18 cellular contexts compared by ENCODE assay signal in genomic region chr1:43267818-43268425, GRCh38. TPM values are rescaled to one million over a fixed set of nuclear protein-coding genes. Genes with fewer than 3 reads are reported as not detected.
"Had no signal": no experiment of that assay in that cellular context is flagged by ENCODE, and none has a peak within 500 bp of the region (broad histone marks: within the 10 kb centered on the region; RNA-seq: fewer than 3 reads in every experiment).

No MANE protein-coding gene starts in this region.

- H3K9me3 ChIP-seq: ascending aorta, mucosa of descending colon, prostate gland, sigmoid colon, thoracic aorta had no signal

- H3K36me3 ChIP-seq: ascending aorta, prostate gland, sigmoid colon, thoracic aorta had no signal

- ATAC-seq: activated naive CD8-positive, alpha-beta T cell treated with anti-CD3 and anti-CD28 coated beads, Interleukin-2, amount 50 U/mL, for 24 hours; mucosa of descending colon; stimulated activated naive CD8-positive, alpha-beta T cell treated with anti-CD3 and anti-CD28 coated beads, Interleukin-15, Interleukin-2, amounts not matched to agents 100 U/mL and 50 U/mL, for 24 hours; T-cell had no signal

- H3K36me3 Mint-ChIP-seq: activated CD4-positive, alpha-beta memory T cell treated with anti-CD3 and anti-CD28 coated beads for 36 hours; T-cell had no signal

- H3K4me1 ChIP-seq: ascending aorta, prostate gland had no signal

- H3K9me3 Mint-ChIP-seq: natural killer cell treated with Interleukin-12 subunit alpha and Interleukin-12 subunit beta and Interleukin-15 and Interleukin-18, amount 100 ng/mL, for 72 hours had no signal

- H3K27ac ChIP-seq: ascending aorta, sigmoid colon, thoracic aorta had no signal

- H3K4me3 Mint-ChIP-seq: activated CD4-positive, alpha-beta memory T cell treated with anti-CD3 and anti-CD28 coated beads for 36 hours; activated naive CD8-positive, alpha-beta T cell treated with anti-CD3 and anti-CD28 coated beads, Interleukin-2, amount 50 U/mL, for 24 hours; activated T-helper 1 cell treated with anti-CD3 and anti-CD28 coated beads, Interleukin-12 subunit alpha, Interleukin-12 subunit beta, Interleukin-2, Interleukin-4 antibody, amounts not matched to agents 30 ng/mL and 10 ng/mL and 1 ng/mL, durations not matched to agents 14 hours and 24 hours and 36 hours; natural killer cell treated with Interleukin-12 subunit alpha and Interleukin-12 subunit beta and Interleukin-15 and Interleukin-18, amount 100 ng/mL, for 72 hours; T-cell had no signal

- DNase-seq: activated CD4-positive, alpha-beta memory T cell treated with anti-CD3 and anti-CD28 coated beads for 36 hours; activated naive CD4-positive, alpha-beta T cell treated with Interleukin-2 at 50 U/mL for 16 hours; activated naive CD8-positive, alpha-beta T cell treated with anti-CD3 and anti-CD28 coated beads, Interleukin-2, amount 50 U/mL, for 24 hours; caudate nucleus; effector memory CD4-positive, alpha-beta T cell; mammary epithelial cell; nucleus accumbens; sigmoid colon; stimulated activated CD4-positive, alpha-beta T cell treated with anti-CD3 and anti-CD28 coated beads, Interleukin-2, amount 100 ng/mL, for 48 hours; stimulated activated naive CD8-positive, alpha-beta T cell treated with anti-CD3 and anti-CD28 coated beads, Interleukin-15, Interleukin-2, amounts not matched to agents 100 U/mL and 50 U/mL, for 24 hours; T-cell; T1000 had no signal

- H3K27ac Mint-ChIP-seq: activated CD4-positive, alpha-beta memory T cell treated with anti-CD3 and anti-CD28 coated beads for 36 hours; activated naive CD8-positive, alpha-beta T cell treated with anti-CD3 and anti-CD28 coated beads, Interleukin-2, amount 50 U/mL, for 24 hours; activated T-helper 1 cell treated with anti-CD3 and anti-CD28 coated beads, Interleukin-12 subunit alpha, Interleukin-12 subunit beta, Interleukin-2, Interleukin-4 antibody, amounts not matched to agents 30 ng/mL and 10 ng/mL and 1 ng/mL, durations not matched to agents 14 hours and 24 hours and 36 hours; natural killer cell treated with Interleukin-12 subunit alpha and Interleukin-12 subunit beta and Interleukin-15 and Interleukin-18, amount 100 ng/mL, for 72 hours; T-cell had no signal

- H3K4me3 ChIP-seq: ascending aorta, mucosa of descending colon, prostate gland, sigmoid colon, thoracic aorta had no signal

RNA-seq across cellular contexts. Expression of gene TMEM125, which starts 1.9 kb away (rescaled TPM):
- total RNA-seq: activated T-helper 1 cell treated with anti-CD3 and anti-CD28 coated beads, Interleukin-12 subunit alpha, Interleukin-12 subunit beta, Interleukin-2, Interleukin-4 antibody, amounts not matched to agents 30 ng/mL and 10 ng/mL and 1 ng/mL, durations not matched to agents 14 hours and 24 hours and 36 hours; ascending aorta; natural killer cell treated with Interleukin-12 subunit alpha and Interleukin-12 subunit beta and Interleukin-15 and Interleukin-18, amount 100 ng/mL, for 72 hours; sigmoid colon had no signal

RNA-seq across cellular contexts. Expression of gene C1orf210, which starts 17.5 kb away (rescaled TPM):
- total RNA-seq: activated CD4-positive, alpha-beta memory T cell treated with anti-CD3 and anti-CD28 coated beads for 36 hours; activated T-helper 1 cell treated with anti-CD3 and anti-CD28 coated beads, Interleukin-12 subunit alpha, Interleukin-12 subunit beta, Interleukin-2, Interleukin-4 antibody, amounts not matched to agents 30 ng/mL and 10 ng/mL and 1 ng/mL, durations not matched to agents 14 hours and 24 hours and 36 hours; ascending aorta; natural killer cell treated with Interleukin-12 subunit alpha and Interleukin-12 subunit beta and Interleukin-15 and Interleukin-18, amount 100 ng/mL, for 72 hours; thoracic aorta had no signal

RNA-seq across cellular contexts. Expression of gene TIE1, which starts 32.9 kb away (rescaled TPM):
- total RNA-seq: activated CD4-positive, alpha-beta memory T cell treated with anti-CD3 and anti-CD28 coated beads for 36 hours; mammary epithelial cell had no signal
- polyA plus RNA-seq: mammary epithelial cell had no signal
